ENCODE assay signal across 36 cellular contexts in the genomic region with DNA sequence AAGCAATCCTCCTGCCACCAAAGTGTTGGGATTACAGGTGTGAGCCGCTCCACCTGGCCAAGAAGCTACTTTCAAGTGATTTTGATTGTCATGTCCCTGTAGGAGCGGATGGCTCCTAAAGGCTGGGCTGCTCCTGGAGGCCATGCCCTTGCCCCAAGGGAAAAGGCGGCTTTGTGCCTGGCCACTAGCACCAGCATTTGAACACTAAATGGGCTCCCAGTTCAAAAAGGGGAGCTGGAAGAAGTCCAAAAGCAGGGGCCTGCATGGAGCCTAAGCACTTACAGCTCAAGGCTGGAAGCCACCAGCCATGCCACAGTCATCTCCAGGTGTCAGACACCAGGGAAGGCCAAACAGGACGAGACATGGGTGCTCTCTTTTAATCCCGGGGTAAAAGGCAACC. TPM values are rescaled to one million over a fixed set of nuclear protein-coding genes. Genes with fewer than 3 reads are reported as not detected.
"Had no signal": no experiment of that assay in that cellular context is flagged by ENCODE, and none has a peak within 500 bp of the region (broad histone marks: within the 10 kb centered on the region; RNA-seq: fewer than 3 reads in every experiment).

No MANE protein-coding gene starts in this region.

- H3K9me3 ChIP-seq: ascending aorta, Peyer's patch had no signal

- H3K9me3 Mint-ChIP-seq: activated CD4-positive, alpha-beta memory T cell treated with anti-CD3 and anti-CD28 coated beads for 36 hours; activated CD4-positive, alpha-beta T cell treated with anti-CD3 and anti-CD28 coated beads, Interleukin-2, amount 10 ng/mL, durations not matched to agents 7 days and 5 days; activated naive CD8-positive, alpha-beta T cell treated with anti-CD3 and anti-CD28 coated beads, Interleukin-2, amount 10 ng/mL, durations not matched to agents 7 days and 5 days; activated T-cell treated with anti-CD3 and anti-CD28 coated beads, Interleukin-2, amount 50 U/mL, for 4 hours; activated T-helper 1 cell treated with anti-CD3 and anti-CD28 coated beads, Interleukin-12 subunit alpha, Interleukin-12 subunit beta, Interleukin-2, Interleukin-4 antibody, amounts not matched to agents 30 ng/mL and 10 ng/mL and 1 ng/mL, durations not matched to agents 14 hours and 24 hours and 36 hours; central memory CD8-positive, alpha-beta T cell had no signal

- H3K4me3 ChIP-seq: ascending aorta, cardiac muscle cell, Peyer's patch had no signal

- H3K27me3 Mint-ChIP-seq: activated CD4-positive, alpha-beta memory T cell treated with anti-CD3 and anti-CD28 coated beads for 36 hours; activated CD4-positive, alpha-beta T cell treated with anti-CD3 and anti-CD28 coated beads, Interleukin-2, amount 10 ng/mL, durations not matched to agents 7 days and 5 days; activated naive CD8-positive, alpha-beta T cell treated with anti-CD3 and anti-CD28 coated beads, Interleukin-2, amount 10 ng/mL, durations not matched to agents 7 days and 5 days; central memory CD8-positive, alpha-beta T cell had no signal

- DNase-seq: activated CD4-positive, alpha-beta memory T cell treated with anti-CD3 and anti-CD28 coated beads for 36 hours; activated CD4-positive, alpha-beta T cell treated with anti-CD3 and anti-CD28 coated beads, Interleukin-2, amount 10 ng/mL, durations not matched to agents 7 days and 5 days; activated CD8-positive, alpha-beta memory T cell treated with anti-CD3 and anti-CD28 coated beads, Interleukin-2, amount 50 U/mL, for 4 hours; activated naive CD4-positive, alpha-beta T cell treated with anti-CD3 and anti-CD28 coated beads, Interleukin-2, amount 50 U/mL, for 16 hours; activated naive CD8-positive, alpha-beta T cell treated with anti-CD3 and anti-CD28 coated beads, Interleukin-2, amount 10 ng/mL, durations not matched to agents 7 days and 5 days; activated T-cell treated with anti-CD3 and anti-CD28 coated beads for 4 hours; activated T-cell treated with anti-CD3 and anti-CD28 coated beads, Interleukin-2, amount 50 U/mL, for 4 hours; amygdala; MM.1S; MV-4-11; NCI-H1092; NCI-H1436 treated with DMSO at 0.1 percent for 48 hours; NCI-H1694 treated with DMSO at 0.1 percent for 48 hours; NCI-H2029; NCI-H345; NCI-H524 treated with DMSO at 0.1 percent for 48 hours; NCI-H748 treated with DMSO at 0.1 percent for 48 hours; NK-92 treated with Interleukin-12 subunit alpha and Interleukin-12 subunit beta, amount 100 ng/mL, for 24 hours; PC-3; RPMI8226; SIG-M5; SW 1271; T-helper 1 cell; T1000; WERI-Rb-1 had no signal

- ATAC-seq: activated T-cell treated with anti-CD3 and anti-CD28 coated beads, Interleukin-2, amount 50 U/mL, for 4 hours; PC-3; Right ventricle myocardium inferior had no signal

- H3K36me3 Mint-ChIP-seq: activated CD4-positive, alpha-beta memory T cell treated with anti-CD3 and anti-CD28 coated beads for 36 hours; activated naive CD8-positive, alpha-beta T cell treated with anti-CD3 and anti-CD28 coated beads, Interleukin-2, amount 10 ng/mL, durations not matched to agents 7 days and 5 days had no signal

- H3K27me3 ChIP-seq: ascending aorta, cardiac muscle cell, Peyer's patch had no signal

- H3K36me3 ChIP-seq: cardiac muscle cell, Peyer's patch had no signal

- H3K27ac Mint-ChIP-seq: activated CD4-positive, alpha-beta memory T cell treated with anti-CD3 and anti-CD28 coated beads for 36 hours; activated CD4-positive, alpha-beta T cell treated with anti-CD3 and anti-CD28 coated beads, Interleukin-2, amount 10 ng/mL, durations not matched to agents 7 days and 5 days; activated naive CD8-positive, alpha-beta T cell treated with anti-CD3 and anti-CD28 coated beads, Interleukin-2, amount 10 ng/mL, durations not matched to agents 7 days and 5 days; activated T-helper 1 cell treated with anti-CD3 and anti-CD28 coated beads, Interleukin-12 subunit alpha, Interleukin-12 subunit beta, Interleukin-2, Interleukin-4 antibody, amounts not matched to agents 30 ng/mL and 10 ng/mL and 1 ng/mL, durations not matched to agents 14 hours and 24 hours and 36 hours had no signal

- H3K4me3 Mint-ChIP-seq: activated CD4-positive, alpha-beta memory T cell treated with anti-CD3 and anti-CD28 coated beads for 36 hours; activated CD4-positive, alpha-beta T cell treated with anti-CD3 and anti-CD28 coated beads, Interleukin-2, amount 10 ng/mL, durations not matched to agents 7 days and 5 days; activated naive CD8-positive, alpha-beta T cell treated with anti-CD3 and anti-CD28 coated beads, Interleukin-2, amount 10 ng/mL, durations not matched to agents 7 days and 5 days; activated T-cell treated with anti-CD3 and anti-CD28 coated beads, Interleukin-2, amount 50 U/mL, for 4 hours; activated T-helper 1 cell treated with anti-CD3 and anti-CD28 coated beads, Interleukin-12 subunit alpha, Interleukin-12 subunit beta, Interleukin-2, Interleukin-4 antibody, amounts not matched to agents 30 ng/mL and 10 ng/mL and 1 ng/mL, durations not matched to agents 14 hours and 24 hours and 36 hours; central memory CD8-positive, alpha-beta T cell had no signal

- H3K27ac ChIP-seq: ascending aorta, cardiac muscle cell, KMS-11, Peyer's patch, WERI-Rb-1 had no signal

RNA-seq across cellular contexts. Expression of a gene that starts 56.2 kb away (rescaled TPM):
- total RNA-seq: activated CD4-positive, alpha-beta memory T cell treated with anti-CD3 and anti-CD28 coated beads for 36 hours; activated CD4-positive, alpha-beta T cell treated with anti-CD3 and anti-CD28 coated beads, Interleukin-2, amount 10 ng/mL, durations not matched to agents 7 days and 5 days; activated naive CD8-positive, alpha-beta T cell treated with anti-CD3 and anti-CD28 coated beads, Interleukin-2, amount 10 ng/mL, durations not matched to agents 7 days and 5 days; activated T-cell treated with anti-CD3 and anti-CD28 coated beads, Interleukin-2, amount 50 U/mL, for 4 hours; activated T-helper 1 cell treated with anti-CD3 and anti-CD28 coated beads, Interleukin-12 subunit alpha, Interleukin-12 subunit beta, Interleukin-2, Interleukin-4 antibody, amounts not matched to agents 30 ng/mL and 10 ng/mL and 1 ng/mL, durations not matched to agents 14 hours and 24 hours and 36 hours; ascending aorta; LHCN-M2; NCI-H460; PC-3; Peyer's patch; Right ventricle myocardium inferior; SK-MEL-5; T-helper 2 cell treated with Interferon-gamma antibody and Interleukin-4, amounts not matched to agents 100 ng/mL and 5 ng/mL, for 36 hours had no signal
